ENCODE assay signal across 10 cellular contexts in genomic region chrX:150731795-150732194, GRCh38. TPM values are rescaled to one million over a fixed set of nuclear protein-coding genes. Genes with fewer than 3 reads are reported as not detected.
A peak's percentile ranks its signal among the peaks of the same experiment; 100 is the strongest.
DNase-seq lines count a peak whose midpoint lies in the region; ATAC-seq and TF ChIP-seq lines count a peak whose summit lies in the region.
"Had no signal": no experiment of that assay in that cellular context is flagged by ENCODE, and none has a peak within 500 bp of the region (broad histone marks: within the 10 kb centered on the region; RNA-seq: fewer than 3 reads in every experiment).

No MANE protein-coding gene starts in this region.

- no peaks in the 10 kb centered on the region for H3K36me3 Mint-ChIP-seq in glutamatergic neuron (ENCODE audit: unreplicated experiment)

- H2AFZ ChIP-seq in PC-3 (ENCODE audit: low read length) = no peak overlapping the region

- no peaks in the 10 kb centered on the region for H3K79me2 ChIP-seq in PC-3 (ENCODE audit: low read length)

- no peak overlapping the region for H3K27ac Mint-ChIP-seq in glutamatergic neuron (ENCODE audit: unreplicated experiment)

- no TSS peak for BruUV-seq in PC-3 (replicated peaks; lab: Mats Ljungman, UMichigan)

- H3K27me3 Mint-ChIP-seq in glutamatergic neuron (ENCODE audit: unreplicated experiment) = no peaks in the 10 kb centered on the region
- H3K27me3 Mint-ChIP-seq: naive B cell had no signal

- DNase-seq in GM04503 (ENCODE audit: low read depth) (peak; percentile 80), PC-3 (peak; percentile 71), dedifferentiated amniotic fluid mesenchymal stem cell (ENCODE audit: extremely low spot score) (peak; percentile 90), glutamatergic neuron (no peak), UCSD-AML1 (lab: John Stamatoyannopoulos, UW; ENCODE audit: unreplicated experiment) (no peak)
- peak; percentile 43 to 61 for DNase-seq in stimulated activated CD4-positive, alpha-beta T cell treated with anti-CD3 and anti-CD28 coated beads, Interleukin-2, amount 100 ng/mL, for 24 hours
- DNase-seq: naive B cell had no signal

- no peak overlapping the region for H3K4me3 Mint-ChIP-seq in glutamatergic neuron (ENCODE audit: unreplicated experiment)
- H3K4me3 Mint-ChIP-seq: naive B cell had no signal

- peaks cover 7% of the 10 kb centered on the region for H3K4me1 ChIP-seq in PC-3 (ENCODE audit: insufficient read depth, low read length)

- H3K9me2 ChIP-seq in PC-3 (replicated peaks; ENCODE audit: low read length) = no peaks in the 10 kb centered on the region

- peak overlapping the region; percentile 61 for H3K27ac ChIP-seq in PC-3 (ENCODE audit: low read length)
- H3K27ac ChIP-seq: thoracic aorta had no signal

- H3K4me3 ChIP-seq in PC-3 (ENCODE audit: low read length) = no peak overlapping the region
- H3K4me3 ChIP-seq: thoracic aorta had no signal

- H3K27me3 ChIP-seq in PC-3 (ENCODE audit: low read length) = no peaks in the 10 kb centered on the region

- peaks cover 38% of the 10 kb centered on the region; the same call in 1 of the 2 replicates for H3K36me3 ChIP-seq in PC-3 (ENCODE audit: low read depth, low read length)

- H3K4me1 Mint-ChIP-seq in glutamatergic neuron (ENCODE audit: low read depth, unreplicated experiment) = no peaks in the 10 kb centered on the region

- intact Hi-C loops in PC-3 (cut with micrococcal nuclease) = no loop called here

- TF ChIP-seq CTCF in PC-3 (conservative IDR thresholded peaks at IDR 0.05; ENCODE audit: low read depth, low read length) (no peak), glutamatergic neuron (IDR thresholded peaks at IDR 0.05; ENCODE audit: partially characterized antibody, unreplicated experiment) (no peak)

- POLR2A ChIA-PET in PC-3 (lab: Charles Lee; ENCODE audit: unreplicated experiment) = no interaction called here

- H3K9ac ChIP-seq in PC-3 (ENCODE audit: low read length) = no peak overlapping the region

- CTCF ChIA-PET in PC-3 (lab: Charles Lee) = no interaction called here

- no peak overlapping the region for H3K4me2 ChIP-seq in PC-3 (ENCODE audit: low read length)

- no peaks in the 10 kb centered on the region for H3K9me3 ChIP-seq in PC-3 (ENCODE audit: low read length)
- H3K9me3 ChIP-seq: thoracic aorta had no signal

- H4K20me1 ChIP-seq in PC-3 (ENCODE audit: low read length) = no peaks in the 10 kb centered on the region

- no peaks in the 10 kb centered on the region for H3K9me3 Mint-ChIP-seq in glutamatergic neuron (ENCODE audit: unreplicated experiment)
- H3K9me3 Mint-ChIP-seq: naive B cell had no signal

- peak; percentile 91 for ATAC-seq in PC-3
- no peak for ATAC-seq in HG03159 (IDR thresholded peaks at IDR 0.05; ENCODE audit: unreplicated experiment)
- no peak for ATAC-seq in GM21529 (IDR thresholded peaks at IDR 0.05; ENCODE audit: unreplicated experiment)

- H3F3A ChIP-seq in PC-3 (ENCODE audit: low read length, unreplicated experiment) = peaks cover 4% of the 10 kb centered on the region

RNA-seq across cellular contexts. Expression of gene MTMR1, which starts 38.6 kb away (rescaled TPM):
- total RNA-seq in PC-3 (2014; rRNA removed) (31.8 and 39.0 TPM in 2 replicates), glutamatergic neuron (ENCODE audit: unreplicated experiment) (29.6 TPM)

Comparison
In these comparisons a context has a peak if more than half of its experiments do, and no peak if none do; other contexts are left out.
1. DNase-seq: peak in GM04503 (single experiment), PC-3 (single experiment), dedifferentiated amniotic fluid mesenchymal stem cell (single experiment) and stimulated activated CD4-positive, alpha-beta T cell treated with anti-CD3 and anti-CD28 coated beads, Interleukin-2, amount 100 ng/mL, for 24 hours (2 of 2); none in glutamatergic neuron (single experiment) and UCSD-AML1 (single experiment).